Comparison of ENCODE assay signal across 15 cellular contexts in the genomic region with DNA sequence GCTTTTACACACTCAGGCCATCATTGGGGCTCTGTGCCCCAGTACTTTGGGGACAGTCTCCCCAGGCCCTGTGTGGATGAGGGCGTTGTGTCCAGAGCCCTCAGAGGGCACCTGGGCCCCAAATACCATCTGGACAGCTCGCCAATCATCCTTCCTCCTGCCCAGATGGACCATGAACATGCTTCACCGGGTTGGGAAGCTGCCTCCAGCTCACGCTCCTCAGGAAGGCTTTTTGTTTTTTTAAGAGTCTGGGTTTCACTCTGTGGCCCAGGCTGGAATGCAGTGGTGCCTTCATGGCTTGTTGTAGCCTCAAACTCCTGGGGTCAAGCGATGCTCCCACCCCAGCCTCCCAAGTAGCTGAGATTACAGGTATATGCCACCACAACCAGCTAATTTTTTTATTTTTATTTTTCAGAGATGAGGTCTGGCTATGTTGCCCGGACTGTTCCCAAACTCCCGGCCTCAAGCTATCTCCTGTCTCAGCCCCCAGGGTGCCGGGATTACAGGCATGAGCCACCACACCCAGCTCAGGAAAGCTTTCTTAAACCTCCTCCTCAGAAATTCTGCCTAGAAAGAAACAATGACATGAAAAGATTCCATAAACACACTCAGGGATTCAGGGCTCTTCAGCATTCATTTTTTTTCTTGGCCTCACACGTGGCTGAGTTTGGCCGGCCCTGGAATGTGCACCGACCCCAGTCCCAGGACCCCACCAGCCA. TPM values are rescaled to one million over a fixed set of nuclear protein-coding genes. Genes with fewer than 3 reads are reported as not detected.
"Had no signal": no experiment of that assay in that cellular context is flagged by ENCODE, and none has a peak within 500 bp of the region (broad histone marks: within the 10 kb centered on the region; RNA-seq: fewer than 3 reads in every experiment).

No MANE protein-coding gene starts in this region.

- H3K27ac ChIP-seq: breast epithelium, dorsolateral prefrontal cortex, esophagus muscularis mucosa, parathyroid adenoma, thoracic aorta had no signal

- H3K36me3 Mint-ChIP-seq: activated naive CD8-positive, alpha-beta T cell treated with anti-CD3 and anti-CD28 coated beads, Interleukin-2, amount 10 ng/mL, durations not matched to agents 7 days and 5 days; immature natural killer cell had no signal

- H3K27ac Mint-ChIP-seq: activated naive CD8-positive, alpha-beta T cell treated with anti-CD3 and anti-CD28 coated beads, Interleukin-2, amount 10 ng/mL, durations not matched to agents 7 days and 5 days; activated T-helper 1 cell treated with anti-CD3 and anti-CD28 coated beads, Interleukin-12 subunit alpha, Interleukin-12 subunit beta, Interleukin-2, Interleukin-4 antibody, amounts not matched to agents 30 ng/mL and 10 ng/mL and 1 ng/mL, durations not matched to agents 14 hours and 24 hours and 36 hours; immature natural killer cell had no signal

- H3K79me2 ChIP-seq: parathyroid adenoma had no signal

- H3K9me3 Mint-ChIP-seq: activated naive CD8-positive, alpha-beta T cell treated with anti-CD3 and anti-CD28 coated beads, Interleukin-2, amount 10 ng/mL, durations not matched to agents 7 days and 5 days; activated T-helper 1 cell treated with anti-CD3 and anti-CD28 coated beads, Interleukin-12 subunit alpha, Interleukin-12 subunit beta, Interleukin-2, Interleukin-4 antibody, amounts not matched to agents 30 ng/mL and 10 ng/mL and 1 ng/mL, durations not matched to agents 14 hours and 24 hours and 36 hours; immature natural killer cell had no signal

- H2AFZ ChIP-seq: parathyroid adenoma had no signal

- H3K4me1 ChIP-seq: breast epithelium, esophagus muscularis mucosa, parathyroid adenoma had no signal

- H3K36me3 ChIP-seq: breast epithelium, esophagus muscularis mucosa, thoracic aorta had no signal

- H3K4me3 ChIP-seq: breast epithelium, dorsolateral prefrontal cortex, esophagus muscularis mucosa, thoracic aorta had no signal

- DNase-seq: activated CD4-positive, alpha-beta T cell treated with anti-CD3 and anti-CD28 coated beads, Interleukin-2, amount 50 U/mL, for 1 hour; activated CD8-positive, alpha-beta memory T cell treated with anti-CD3 and anti-CD28 coated beads for 24 hours; activated naive CD8-positive, alpha-beta T cell treated with anti-CD3 and anti-CD28 coated beads, Interleukin-2, amount 10 ng/mL, durations not matched to agents 7 days and 5 days; aorta; immature natural killer cell; stimulated activated CD4-positive, alpha-beta T cell treated with anti-CD3 and anti-CD28 coated beads, Interleukin-12 subunit alpha, Interleukin-12 subunit beta, amount 100 ng/mL, for 4 hours; stimulated activated CD4-positive, alpha-beta T cell treated with anti-CD3 and anti-CD28 coated beads, Interleukin-2, amount 100 ng/mL, for 24 hours; T-helper 9 cell had no signal

- H3K9me3 ChIP-seq: breast epithelium, esophagus muscularis mucosa, thoracic aorta had no signal

- H3K4me3 Mint-ChIP-seq: activated naive CD8-positive, alpha-beta T cell treated with anti-CD3 and anti-CD28 coated beads, Interleukin-2, amount 10 ng/mL, durations not matched to agents 7 days and 5 days; activated T-helper 1 cell treated with anti-CD3 and anti-CD28 coated beads, Interleukin-12 subunit alpha, Interleukin-12 subunit beta, Interleukin-2, Interleukin-4 antibody, amounts not matched to agents 30 ng/mL and 10 ng/mL and 1 ng/mL, durations not matched to agents 14 hours and 24 hours and 36 hours; immature natural killer cell had no signal

- H3K4me1 Mint-ChIP-seq: activated naive CD8-positive, alpha-beta T cell treated with anti-CD3 and anti-CD28 coated beads, Interleukin-2, amount 10 ng/mL, durations not matched to agents 7 days and 5 days; immature natural killer cell had no signal

- H3K9ac ChIP-seq: parathyroid adenoma had no signal

- ATAC-seq: activated CD4-positive, CD25-positive, alpha-beta regulatory T cell treated with anti-CD3 and anti-CD28 coated beads, Interleukin-2, amount 50 U/mL, for 24 hours had no signal

RNA-seq across cellular contexts. Expression of gene ZNF423, which starts 27.4 kb away (rescaled TPM):
- total RNA-seq: activated T-helper 1 cell treated with anti-CD3 and anti-CD28 coated beads, Interleukin-12 subunit alpha, Interleukin-12 subunit beta, Interleukin-2, Interleukin-4 antibody, amounts not matched to agents 30 ng/mL and 10 ng/mL and 1 ng/mL, durations not matched to agents 14 hours and 24 hours and 36 hours had no signal
- polyA plus RNA-seq: immature natural killer cell had no signal
